ENCODE assay signal across 12 cellular contexts in the genomic region with DNA sequence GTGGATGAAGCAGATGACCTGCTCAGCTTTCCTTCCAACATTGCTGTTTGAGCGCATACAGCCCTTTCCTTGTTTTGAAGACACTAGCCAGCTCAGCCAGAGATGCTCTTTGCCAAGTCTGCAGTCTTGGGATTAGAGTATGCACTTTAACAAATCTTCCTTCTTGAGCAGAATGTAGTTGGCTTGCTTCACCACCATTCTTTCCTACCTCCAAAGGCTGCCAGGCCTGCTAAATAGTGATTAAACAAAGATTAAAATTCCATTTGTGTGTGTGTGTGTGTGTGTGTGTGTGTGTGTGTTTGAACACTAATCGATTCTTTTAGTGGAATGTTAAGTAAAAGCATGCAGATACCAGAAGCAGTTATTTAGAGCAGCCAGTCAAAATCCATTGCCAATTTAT.
A peak's percentile ranks its signal among the peaks of the same experiment; 100 is the strongest.
DNase-seq lines count a peak whose midpoint lies in the region; ATAC-seq and TF ChIP-seq lines count a peak whose summit lies in the region.
"Had no signal": no experiment of that assay in that cellular context is flagged by ENCODE, and none has a peak within 500 bp of the region (broad histone marks: within the 10 kb centered on the region; RNA-seq: fewer than 3 reads in every experiment).

No MANE protein-coding gene starts in this region.

- no peak overlapping the region for H2AK5ac ChIP-seq in mesendoderm (ENCODE audit: low read length)

- H4K8ac ChIP-seq in mesendoderm (ENCODE audit: low read depth, low read length): no peak overlapping the region

- no peak overlapping the region for H3K23ac ChIP-seq in mesendoderm (ENCODE audit: low read length)

- H3K9ac ChIP-seq in mesendoderm (ENCODE audit: low read length): no peak overlapping the region

- no peak overlapping the region for H2BK15ac ChIP-seq in mesendoderm (replicated peaks; ENCODE audit: low read depth)

- H3K27ac ChIP-seq in PC-9 (peak overlapping the region; percentile 11; the same call in 1 of the 2 replicates), mesendoderm (ENCODE audit: low read depth, low read length) (no peak overlapping the region), tibial artery (peak overlapping the region; percentile 66 to 71)

- no peak for TF ChIP-seq POLR2A in GM18505 (IDR thresholded peaks at IDR 0.05; ENCODE audit: borderline replicate concordance, extremely low read depth, insufficient read depth, insufficient read length)

- peaks cover 35% of the 10 kb centered on the region for H3F3A ChIP-seq in PC-9 (ENCODE audit: insufficient read depth, low read depth)

- CTCF ChIA-PET in PC-9 (lab: Charles Lee): interaction anchor here (0.6 kb wide), 1 partner anchor 63 kb away, joined by 9 read pairs; no protein-coding TSS in a partner anchor
- CTCF ChIA-PET in activated CD4-positive, alpha-beta memory T cell treated with anti-CD3 and anti-CD28 coated beads, Interleukin-2, amount 10 ng/mL, durations not matched to agents 7 days and 5 days (lab: Charles Lee): no interaction called here

- no peak overlapping the region for H2BK5ac ChIP-seq in mesendoderm (ENCODE audit: low read length)

- no peak overlapping the region for H3K27ac Mint-ChIP-seq in activated CD4-positive, alpha-beta memory T cell treated with anti-CD3 and anti-CD28 coated beads, Interleukin-2, amount 10 ng/mL, durations not matched to agents 7 days and 5 days
- H3K27ac Mint-ChIP-seq: activated T-helper 17 cell treated with anti-CD3 and anti-CD28 coated beads, Interleukin-2, amount 50 U/mL, for 72 hours had no signal

- H3K79me1 ChIP-seq in mesendoderm (ENCODE audit: low read length): no peaks in the 10 kb centered on the region

- 0 out of 2 replicates have a peak overlapping the region, but pooled peaks have one; percentile 27 for H3K4me3 ChIP-seq in PC-9
- H3K4me3 ChIP-seq in epithelial cell of proximal tubule (ENCODE audit: low read depth, low read length): peak overlapping the region; percentile 35
- H3K4me3 ChIP-seq in mesendoderm (ENCODE audit: low read length): no peak overlapping the region
- no peak overlapping the region for H3K4me3 ChIP-seq in tibial artery
- H3K4me3 ChIP-seq: skin epidermis had no signal

- POLR2A ChIA-PET in PC-9 (lab: Charles Lee; ENCODE audit: unreplicated experiment): interaction anchor here (0.7 kb wide), 1 partner anchor 67 kb away, joined by 8 read pairs; no protein-coding TSS in a partner anchor
- POLR2A ChIA-PET in activated CD4-positive, alpha-beta memory T cell treated with anti-CD3 and anti-CD28 coated beads, Interleukin-2, amount 10 ng/mL, durations not matched to agents 7 days and 5 days (lab: Charles Lee): interaction anchor here (1.1 kb wide), 1 partner anchor 14 kb away, joined by 6 read pairs; no protein-coding TSS in a partner anchor

- no peak overlapping the region for H3K4me3 Mint-ChIP-seq in activated CD4-positive, alpha-beta memory T cell treated with anti-CD3 and anti-CD28 coated beads, Interleukin-2, amount 10 ng/mL, durations not matched to agents 7 days and 5 days
- H3K4me3 Mint-ChIP-seq: activated T-helper 17 cell treated with anti-CD3 and anti-CD28 coated beads, Interleukin-2, amount 50 U/mL, for 72 hours had no signal

- no peak overlapping the region for H3K56ac ChIP-seq in mesendoderm (ENCODE audit: low read length)

- H3K18ac ChIP-seq in mesendoderm (ENCODE audit: low read length): peak overlapping the region; percentile 0

- peak overlapping the region; percentile 59 for H3K4ac ChIP-seq in mesendoderm (ENCODE audit: low read depth, low read length)

- H3K9me2 ChIP-seq in PC-9 (ENCODE audit: insufficient read depth): no peaks in the 10 kb centered on the region

- ATAC-seq in HG02588 (IDR thresholded peaks at IDR 0.05; ENCODE audit: unreplicated experiment) (no peak), GM18505 (IDR thresholded peaks at IDR 0.05; ENCODE audit: unreplicated experiment) (no peak)
- ATAC-seq: activated T-helper 17 cell treated with anti-CD3 and anti-CD28 coated beads, Interleukin-2, amount 50 U/mL, for 72 hours had no signal

- no peak for TF ChIP-seq CTCF in PC-9 (conservative IDR thresholded peaks at IDR 0.05)
- no peak for TF ChIP-seq CTCF in epithelial cell of proximal tubule (conservative IDR thresholded peaks at IDR 0.05; ENCODE audit: low read depth, low read length)
- no peak for TF ChIP-seq CTCF in tibial artery (IDR thresholded peaks at IDR 0.05)

- no peak overlapping the region for H2AFZ ChIP-seq in PC-9

- no peaks in the 10 kb centered on the region; the same call in 1 of the 2 replicates for H3K36me3 ChIP-seq in PC-9 (ENCODE audit: low read depth)
- H3K36me3 ChIP-seq in mesendoderm (ENCODE audit: control insufficient read depth, insufficient read depth, low read length): no peaks in the 10 kb centered on the region
- H3K36me3 ChIP-seq in tibial artery: no peaks in the 10 kb centered on the region

- H3K79me2 ChIP-seq in PC-9 (ENCODE audit: low read depth) (peaks cover 47% of the 10 kb centered on the region), mesendoderm (ENCODE audit: control insufficient read depth, insufficient read depth, low read length) (no peaks in the 10 kb centered on the region)

- peaks cover 2% of the 10 kb centered on the region for H3K36me3 Mint-ChIP-seq in activated CD4-positive, alpha-beta memory T cell treated with anti-CD3 and anti-CD28 coated beads, Interleukin-2, amount 10 ng/mL, durations not matched to agents 7 days and 5 days (ENCODE audit: low read depth)

- H3K4me1 ChIP-seq in PC-9 (replicated peaks; ENCODE audit: insufficient read depth) (peaks cover 70% of the 10 kb centered on the region), mesendoderm (ENCODE audit: control insufficient read depth, low read depth, low read length) (peaks cover 21% of the 10 kb centered on the region), tibial artery (peaks cover 7 to 42% (median 26%) of the 10 kb centered on the region in 4 donors)

- H3K27me3 Mint-ChIP-seq in activated CD4-positive, alpha-beta memory T cell treated with anti-CD3 and anti-CD28 coated beads, Interleukin-2, amount 10 ng/mL, durations not matched to agents 7 days and 5 days: no peaks in the 10 kb centered on the region
- H3K27me3 Mint-ChIP-seq: activated T-helper 17 cell treated with anti-CD3 and anti-CD28 coated beads, Interleukin-2, amount 50 U/mL, for 72 hours had no signal

- no peaks in the 10 kb centered on the region for H3K9me3 ChIP-seq in PC-9 (ENCODE audit: insufficient read depth, low read depth)
- no peaks in the 10 kb centered on the region for H3K9me3 ChIP-seq in tibial artery

- peak overlapping the region; percentile 70 for H3K4me2 ChIP-seq in PC-9
- no peak overlapping the region for H3K4me2 ChIP-seq in mesendoderm (ENCODE audit: low read length)

- no TSS peak for BruUV-seq in PC-9 (replicated peaks; lab: Mats Ljungman, UMichigan)

- H4K5ac ChIP-seq in mesendoderm (ENCODE audit: low read length): no peak overlapping the region

- H2BK120ac ChIP-seq in mesendoderm (ENCODE audit: low read depth, low read length): no peak overlapping the region

- H4K20me1 ChIP-seq in PC-9 (ENCODE audit: insufficient read depth): no peaks in the 10 kb centered on the region

- whole genome bisulfite sequencing in mesendoderm (ENCODE audit: extremely low coverage, insufficient coverage, low lambda C conversion rate): no CpG with 5 or more reads among the region's 2 CpGs

- H3K9me3 Mint-ChIP-seq in activated CD4-positive, alpha-beta memory T cell treated with anti-CD3 and anti-CD28 coated beads, Interleukin-2, amount 10 ng/mL, durations not matched to agents 7 days and 5 days: no peaks in the 10 kb centered on the region
- H3K9me3 Mint-ChIP-seq: activated T-helper 17 cell treated with anti-CD3 and anti-CD28 coated beads, Interleukin-2, amount 50 U/mL, for 72 hours had no signal

- DNase-seq in PC-9: no peak
- no peak for DNase-seq in epithelial cell of proximal tubule (ENCODE audit: low read depth)
- DNase-seq in mesendoderm: peak; percentile 32
- peak in 1 of 2 donors; percentile 41 for DNase-seq in tibial artery
- DNase-seq in activated CD4-positive, alpha-beta memory T cell treated with anti-CD3 and anti-CD28 coated beads, Interleukin-2, amount 10 ng/mL, durations not matched to agents 7 days and 5 days: no peak
- no peak for DNase-seq in HK-2 (ENCODE audit: unreplicated experiment)
- DNase-seq: DMS79, NCI-H1048 had no signal

- intact Hi-C loops in PC-9 (cut with micrococcal nuclease; ENCODE audit: unreplicated experiment): loop anchor here (5.0 kb wide), 2 partner anchors 79 to 159 kb away; a partner anchor contains a TSS
- intact Hi-C loops in tibial artery (cut with DNase I; ENCODE audit: low total_unique reads): no loop called here

- peaks cover 9% of the 10 kb centered on the region for H3K4me1 Mint-ChIP-seq in activated CD4-positive, alpha-beta memory T cell treated with anti-CD3 and anti-CD28 coated beads, Interleukin-2, amount 10 ng/mL, durations not matched to agents 7 days and 5 days

- no peaks in the 10 kb centered on the region for H3K27me3 ChIP-seq in PC-9 (ENCODE audit: insufficient read depth, low read depth)
- no peaks in the 10 kb centered on the region for H3K27me3 ChIP-seq in mesendoderm (ENCODE audit: insufficient read depth, low read length, poor library complexity)
- H3K27me3 ChIP-seq in tibial artery: no peaks in the 10 kb centered on the region

Comparison
In these comparisons a context has a peak if more than half of its experiments do, and no peak if none do; other contexts are left out.
1. H3K4me3 ChIP-seq: peak in PC-9 (single experiment) and epithelial cell of proximal tubule (single experiment); none in mesendoderm (single experiment) and tibial artery (0 of 2).